ENCODE assay signal across 18 cellular contexts in genomic region chr2:5394223-5394622, GRCh38.
"Had no signal": no experiment of that assay in that cellular context is flagged by ENCODE, and none has a peak within 500 bp of the region (broad histone marks: within the 10 kb centered on the region; RNA-seq: fewer than 3 reads in every experiment).

No MANE protein-coding gene starts in this region.

- DNase-seq: colonic mucosa; effector CD8-positive, alpha-beta T cell; endodermal cell; esophagus squamous epithelium; gastrocnemius medialis; head of caudate nucleus; left lung; mesenchymal stem cell; midbrain; naive thymus-derived CD4-positive, alpha-beta T cell; right lobe of liver; small intestine; stimulated activated CD4-positive, alpha-beta T cell treated with anti-CD3 and anti-CD28 coated beads, Interleukin-15, amount 100 ng/mL, for 24 hours; stimulated activated CD4-positive, alpha-beta T cell treated with anti-CD3 and anti-CD28 coated beads, Interleukin-2, amount 100 ng/mL, for 48 hours; stimulated activated naive B cell treated with anti-CD40 and anti-IgM and Interleukin-4, amounts not matched to agents 10 μg/mL and 1 μg/mL and 100 μg/mL, for 72 hours; transverse colon; upper lobe of right lung; uterus had no signal
